Comparison of ENCODE assay signal across 10 cellular contexts in the genomic region with DNA sequence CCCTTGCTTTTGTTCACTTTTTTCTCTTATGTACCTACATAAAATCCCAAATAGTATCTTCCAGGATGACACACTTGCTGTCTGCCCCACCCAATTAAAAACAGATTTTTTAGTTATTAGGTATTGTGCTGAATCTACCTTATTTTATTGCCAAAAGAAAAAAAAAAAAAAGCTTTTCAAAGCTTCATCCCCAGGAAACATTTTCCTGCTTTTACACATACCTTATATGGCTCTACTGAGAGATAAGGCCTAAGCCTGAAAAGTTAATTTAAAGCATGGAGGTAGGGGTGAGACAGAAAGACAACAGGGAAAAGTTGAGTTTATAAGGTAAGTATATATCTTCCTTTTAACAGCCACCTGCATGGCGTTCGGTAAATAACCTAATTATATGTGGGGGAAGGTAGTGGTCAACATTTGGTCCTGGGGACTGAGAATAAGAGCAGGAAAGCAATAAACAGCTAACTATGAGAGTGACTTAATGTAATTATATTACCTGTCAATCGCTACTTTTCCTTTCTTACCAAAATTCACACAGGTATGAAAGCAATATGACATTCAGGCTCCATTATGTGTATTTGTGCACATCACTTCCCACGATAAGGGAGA. TPM values are rescaled to one million over a fixed set of nuclear protein-coding genes. Genes with fewer than 3 reads are reported as not detected.
A peak's percentile ranks its signal among the peaks of the same experiment; 100 is the strongest.
DNase-seq lines count a peak whose midpoint lies in the region; ATAC-seq, FAIRE-seq and TF ChIP-seq lines count a peak whose summit lies in the region.
"Had no signal": no experiment of that assay in that cellular context is flagged by ENCODE, and none has a peak within 500 bp of the region (broad histone marks: within the 10 kb centered on the region; RNA-seq: fewer than 3 reads in every experiment).

No MANE protein-coding gene starts in this region.

- no peaks in the 10 kb centered on the region for H3K9me3 ChIP-seq in BLaER1 treated with 17β-estradiol and CSF1 and Interleukin-3, amounts not matched to agents 10 nM and 100 nM (replicated peaks in 1 of 11)
- H3K9me3 ChIP-seq in kidney (ENCODE audit: control insufficient read depth in 1 of 2, low read length in 2 of 2) = no peaks in the 10 kb centered on the region
- H3K9me3 ChIP-seq: adrenal gland had no signal

- H3K27me3 ChIP-seq in BLaER1 treated with 17β-estradiol and CSF1 and Interleukin-3, amounts not matched to agents 10 nM and 100 nM = no peaks in the 10 kb centered on the region
- H3K27me3 ChIP-seq: adrenal gland had no signal

- peak overlapping the region; percentile 64 to 88 (median 73); a peak in 17 of 20 replicates for H3K4me3 ChIP-seq in BLaER1 treated with 17β-estradiol and CSF1 and Interleukin-3, amounts not matched to agents 10 nM and 100 nM
- no peak overlapping the region for H3K4me3 ChIP-seq in kidney (ENCODE audit: low read length in 2 of 2)

- ATAC-seq in naive B cell (ENCODE audit: low read depth in 2 of 2) (no peak), GM21825 (IDR thresholded peaks at IDR 0.05; ENCODE audit: unreplicated experiment) (no peak)
- ATAC-seq: left ventricle myocardium superior had no signal

- DNase-seq in KBM-7 = peak; percentile 26
- DNase-seq in naive B cell = no peak
- DNase-seq in SW 1271 (lab: John Stamatoyannopoulos, UW) = no peak
- no peak for DNase-seq in SHP77 (lab: John Stamatoyannopoulos, UW)
- no peak for DNase-seq in kidney
- DNase-seq: left ventricle myocardium superior had no signal

- H3K4me3 Mint-ChIP-seq in brain = peak overlapping the region; percentile 74 to 97 (median 90)
- H3K4me3 Mint-ChIP-seq in naive B cell = peak overlapping the region; percentile 18 to 95 (median 76)

- no peak for FAIRE-seq in kidney (lab: Jason Lieb, UNC)

- H3K4me2 ChIP-seq in BLaER1 treated with 17β-estradiol and CSF1 and Interleukin-3, amounts not matched to agents 10 nM and 100 nM = peak overlapping the region; percentile 70 to 98 (median 89)

- H3K4me1 ChIP-seq in BLaER1 treated with 17β-estradiol and CSF1 and Interleukin-3, amounts not matched to agents 10 nM and 100 nM = peaks cover 48 to 61% (median 59%) of the 10 kb centered on the region in 10 experiments
- H3K4me1 ChIP-seq in kidney (ENCODE audit: control insufficient read depth in 1 of 2, insufficient read depth in 1 of 2, low read depth in 1 of 2, low read length in 2 of 2) = peaks cover 18 to 19% of the 10 kb centered on the region in 2 donors

- H3K27ac Mint-ChIP-seq in brain (peak overlapping the region in 4 of 5 experiments; percentile 20 to 94 (median 46)), naive B cell (peak overlapping the region in 4 of 6 donors; percentile 22 to 80 (median 32))

- H3K9me3 Mint-ChIP-seq in brain (no peaks in the 10 kb centered on the region), naive B cell (peaks cover 0 to 4% (median 0%) of the 10 kb centered on the region in 7 donors)

- in situ Hi-C loops in KBM-7 (cut with MboI; ENCODE audit: low pct_unique_long_range_greater_than_20kb, low sequenced_read_pairs) = no loop called here

- H4K20me1 ChIP-seq in BLaER1 treated with 17β-estradiol and CSF1 and Interleukin-3, amounts not matched to agents 10 nM and 100 nM = peaks cover 22 to 64% (median 38%) of the 10 kb centered on the region in 11 experiments; a peak in 17 of 22 replicates

- H3K9ac ChIP-seq in BLaER1 treated with 17β-estradiol and CSF1 and Interleukin-3, amounts not matched to agents 10 nM and 100 nM = peak overlapping the region; percentile 87 to 97 (median 91)
- no peak overlapping the region for H3K9ac ChIP-seq in kidney (ENCODE audit: low read length in 2 of 2)

- TF ChIP-seq CTCF in brain (conservative IDR thresholded peaks at IDR 0.05) (no peak), kidney (IDR thresholded peaks at IDR 0.05; ENCODE audit: borderline replicate concordance, extremely low read depth, insufficient read depth) (no peak)

- peak overlapping the region in 10 of 11 experiments; percentile 69 to 95 (median 86); a peak in 19 of 22 replicates for H3K27ac ChIP-seq in BLaER1 treated with 17β-estradiol and CSF1 and Interleukin-3, amounts not matched to agents 10 nM and 100 nM
- no peak overlapping the region for H3K27ac ChIP-seq in kidney (ENCODE audit: low read depth in 2 of 2, low read length in 2 of 2)

- H3K4me1 Mint-ChIP-seq in brain (peaks cover 61% of the 10 kb centered on the region), naive B cell (peaks cover 47 to 54% (median 53%) of the 10 kb centered on the region in 3 donors)

- no peaks in the 10 kb centered on the region for H3K27me3 Mint-ChIP-seq in brain
- no peaks in the 10 kb centered on the region for H3K27me3 Mint-ChIP-seq in naive B cell

- peaks cover 0 to 39% (median 17%) of the 10 kb centered on the region in 11 experiments; a peak in 18 of 22 replicates for H3K36me3 ChIP-seq in BLaER1 treated with 17β-estradiol and CSF1 and Interleukin-3, amounts not matched to agents 10 nM and 100 nM
- H3K36me3 ChIP-seq in kidney (ENCODE audit: control insufficient read depth in 1 of 2, insufficient read depth in 2 of 2, low read length in 2 of 2) = no peaks in the 10 kb centered on the region
- H3K36me3 ChIP-seq: adrenal gland had no signal

- H3K36me3 Mint-ChIP-seq in brain = peaks cover 12% of the 10 kb centered on the region
- H3K36me3 Mint-ChIP-seq in naive B cell = peaks cover 9 to 14% of the 10 kb centered on the region in 2 donors

- intact Hi-C loops in kidney (cut with DNase I) = no loop called here

RNA-seq across cellular contexts. Expression of a gene that starts 54.6 kb away (rescaled TPM):
- polyA plus RNA-seq in brain (ENCODE audit: insufficient read depth, low read depth, low replicate concordance) (39.0 TPM), naive B cell (ENCODE audit: low read depth in 6 of 6) (10 to 100 TPM; 19.2 to 37.0 (median 28.0) TPM), kidney (ENCODE audit: insufficient read depth, low read depth, low replicate concordance) (44.0 TPM)
- 14.3 TPM for total RNA-seq in kidney

Comparison
In these comparisons a context has a peak if more than half of its experiments do, and no peak if none do; other contexts are left out.
1. H3K27ac ChIP-seq: peak in BLaER1 treated with 17β-estradiol and CSF1 and Interleukin-3, amounts not matched to agents 10 nM and 100 nM (10 of 11); none in kidney (0 of 2).
2. H3K4me3 ChIP-seq: peak in BLaER1 treated with 17β-estradiol and CSF1 and Interleukin-3, amounts not matched to agents 10 nM and 100 nM (10 of 10); none in kidney (0 of 2).
3. H3K9ac ChIP-seq: peak in BLaER1 treated with 17β-estradiol and CSF1 and Interleukin-3, amounts not matched to agents 10 nM and 100 nM (11 of 11); none in kidney (0 of 2).